ENCODE assay signal across 21 cellular contexts in the genomic region with DNA sequence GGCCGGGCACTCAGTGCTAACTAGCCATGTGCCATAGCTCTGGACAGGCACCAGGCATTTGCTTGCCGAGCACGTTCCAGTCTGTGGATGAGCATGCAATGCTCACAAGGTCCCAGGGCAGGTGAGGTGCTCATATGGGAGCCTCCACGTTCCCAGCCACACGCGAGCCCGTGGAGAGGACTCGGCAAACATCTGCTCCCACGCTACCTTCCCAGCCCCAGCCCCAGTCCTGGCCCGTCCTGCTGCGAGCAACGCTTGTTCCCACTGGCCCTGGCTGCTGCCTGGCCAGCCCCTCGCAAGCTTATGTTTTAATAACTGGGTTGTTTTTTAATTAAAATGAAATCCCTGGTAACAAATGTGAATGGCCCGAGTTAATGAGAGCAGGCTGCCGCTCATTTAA.
"Had no signal": no experiment of that assay in that cellular context is flagged by ENCODE, and none has a peak within 500 bp of the region (broad histone marks: within the 10 kb centered on the region; RNA-seq: fewer than 3 reads in every experiment).

No MANE protein-coding gene starts in this region.

- H3K79me2 ChIP-seq: parathyroid adenoma had no signal

- H3K36me3 Mint-ChIP-seq: naive thymus-derived CD8-positive, alpha-beta T cell; stimulated activated effector memory CD8-positive, alpha-beta T cell treated with anti-CD3 and anti-CD28 coated beads, Interleukin-12 subunit alpha, Interleukin-12 subunit beta, amount 100 ng/mL, for 72 hours; type B pancreatic cell had no signal

- H3K9ac ChIP-seq: parathyroid adenoma had no signal

- H3K4me1 ChIP-seq: foreskin keratinocyte, parathyroid adenoma, psoas muscle, suprapubic skin, thyroid gland, uterus had no signal

- H3K27ac Mint-ChIP-seq: naive thymus-derived CD8-positive, alpha-beta T cell; type B pancreatic cell had no signal

- H3K9me3 Mint-ChIP-seq: effector memory CD8-positive, alpha-beta T cell; naive thymus-derived CD8-positive, alpha-beta T cell; stimulated activated effector memory CD8-positive, alpha-beta T cell treated with anti-CD3 and anti-CD28 coated beads, Interleukin-12 subunit alpha, Interleukin-12 subunit beta, amount 100 ng/mL, for 72 hours; type B pancreatic cell had no signal

- H3K4me3 Mint-ChIP-seq: naive thymus-derived CD8-positive, alpha-beta T cell; stimulated activated effector memory CD8-positive, alpha-beta T cell treated with anti-CD3 and anti-CD28 coated beads, Interleukin-12 subunit alpha, Interleukin-12 subunit beta, amount 100 ng/mL, for 72 hours; type B pancreatic cell had no signal

- H3K27ac ChIP-seq: foreskin keratinocyte, parathyroid adenoma, psoas muscle, suprapubic skin, thyroid gland, uterus had no signal

- H3K4me3 ChIP-seq: psoas muscle, suprapubic skin, thyroid gland, uterus had no signal

- H3K9me3 ChIP-seq: psoas muscle, suprapubic skin, thyroid gland, uterus had no signal

- H3K27me3 Mint-ChIP-seq: effector memory CD8-positive, alpha-beta T cell; naive thymus-derived CD8-positive, alpha-beta T cell had no signal

- H2AFZ ChIP-seq: parathyroid adenoma had no signal

- ATAC-seq: effector memory CD8-positive, alpha-beta T cell; foreskin keratinocyte; left colon; left ventricle myocardium superior; naive thymus-derived CD8-positive, alpha-beta T cell; psoas muscle; stimulated activated effector memory CD8-positive, alpha-beta T cell treated with anti-CD3 and anti-CD28 coated beads, Interleukin-12 subunit alpha, Interleukin-12 subunit beta, amount 100 ng/mL, for 72 hours; stimulated activated naive CD8-positive, alpha-beta T cell treated with anti-CD3 and anti-CD28 coated beads, Interleukin-15, Interleukin-2, amounts not matched to agents 100 U/mL and 50 U/mL, for 24 hours had no signal

- DNase-seq: central memory CD4-positive, alpha-beta T cell; cortex of kidney; effector memory CD8-positive, alpha-beta T cell; foreskin keratinocyte; kidney; left colon; left ventricle myocardium superior; mesendoderm; nucleus accumbens; small intestine; stimulated activated CD4-positive, alpha-beta T cell treated with anti-CD3 and anti-CD28 coated beads, Interleukin-4, amount 100 ng/mL, for 1 hour; stimulated activated CD8-positive, alpha-beta memory T cell treated with anti-CD3 and anti-CD28 coated beads, Interleukin-4, amount 100 ng/mL, for 48 hours; stimulated activated naive CD8-positive, alpha-beta T cell treated with anti-CD3 and anti-CD28 coated beads, Interleukin-15, Interleukin-2, amounts not matched to agents 100 U/mL and 50 U/mL, for 24 hours; thyroid gland; uterus had no signal

- H3K36me3 ChIP-seq: suprapubic skin, thyroid gland, uterus had no signal

- H3K27me3 ChIP-seq: suprapubic skin, thyroid gland, uterus had no signal
